In genomic region chr19:40682431-40682964, GRCh38 we compare ENCODE assay signal across 21 cellular contexts. TPM values are rescaled to one million over a fixed set of nuclear protein-coding genes. Genes with fewer than 3 reads are reported as not detected.
DNase-seq lines count a peak whose midpoint lies in the region; ATAC-seq, FAIRE-seq and TF ChIP-seq lines count a peak whose summit lies in the region.
"Had no signal": no experiment of that assay in that cellular context is flagged by ENCODE, and none has a peak within 500 bp of the region (broad histone marks: within the 10 kb centered on the region; RNA-seq: fewer than 3 reads in every experiment).

No MANE protein-coding gene starts in this region.

- POLR2A ChIA-PET in HEK293 (lab: Yijun Ruan, JAX), result interaction anchor here (0.5 kb wide), 1 partner anchor 335 kb away, joined by 4 read pairs; no protein-coding TSS in a partner anchor

- in situ Hi-C loops in SK-MEL-5 (cut with HindIII; ENCODE audit: low pct_unique_long_range_greater_than_20kb, low sequenced_read_pairs), result no loop called here

- peaks cover 56 to 65% of the 10 kb centered on the region in 2 experiments for H3K36me3 ChIP-seq in HEK293 (ENCODE audit: control insufficient read depth in 2 of 2, insufficient read depth in 1 of 2, low read length in 2 of 2)

- ATAC-seq in SK-N-SH treated with all-trans-retinoic acid at 6 μM for 48 hours, result no peak
- ATAC-seq: A549, HepG2 had no signal

- no peaks in the 10 kb centered on the region for H3K4me1 ChIP-seq in HEK293 (ENCODE audit: control insufficient read depth, insufficient read depth, low read length)
- H3K4me1 ChIP-seq: BE2C had no signal

- TF ChIP-seq CTCF in HEK293 (tag by site-specific recombination; IDR thresholded peaks at IDR 0.05), result no peak

- no peaks in the 10 kb centered on the region for H3K9me3 ChIP-seq in HEK293 (ENCODE audit: control insufficient read depth, insufficient read depth, low read depth, low read length)
- H3K9me3 ChIP-seq: A549, BE2C had no signal

- TF ChIP-seq POLR2A in GM12892 (IDR thresholded peaks at IDR 0.05; ENCODE audit: low read depth, low read length), result no peak

- H3K4me3 ChIP-seq in HEK293 (ENCODE audit: low read depth, low read length), result no peak overlapping the region
- H3K4me3 ChIP-seq: A549 had no signal

- peak; percentile 53 for DNase-seq in SK-MEL-5 (ENCODE audit: low read depth, low spot score)
- DNase-seq in frontal cortex (ENCODE audit: low spot score in 2 of 2), result peak; percentile 33 to 54
- no peak for DNase-seq in GM12892 (ENCODE audit: insufficient read length)
- no peak for DNase-seq in OCI-M2 (lab: John Stamatoyannopoulos, UW; ENCODE audit: unreplicated experiment)
- DNase-seq in HuH-7 (ENCODE audit: low spot score), result no peak
- DNase-seq: BE2C; CD4-positive, alpha-beta memory T cell; DMS153; DMS79 treated with DMSO at 0.1 percent for 48 hours; EL; HCEC 1CT had no signal

- CTCF ChIA-PET in HEK293 (lab: Yijun Ruan, JAX), result interaction anchor here (1.3 kb wide), 1 partner anchor 19 kb away, joined by 3 read pairs; no protein-coding TSS in a partner anchor

- H3K27ac ChIP-seq in HEK293 (ENCODE audit: extremely low read depth, low read depth, low read length), result no peak overlapping the region
- H3K27ac ChIP-seq: A549, C4-2B had no signal

- FAIRE-seq in frontal cortex (lab: Jason Lieb, UNC), result no peak
- no peak for FAIRE-seq in GM12892 (lab: Jason Lieb, UNC)
- FAIRE-seq: D721Med, G401.6, GM19239, H1, HepG2, HTR-8/SVneo had no signal

TF ChIP-seq in HEK293, 187 proteins besides CTCF, POLR2A, EP300 and RAD21:
- TF ChIP-seq ZFHX2 (tag by site-specific recombination; conservative IDR thresholded peaks at IDR 0.05) (0 out of 2 replicates have a peak, but pooled peaks have one; percentile 29), EGR2 (tag by site-specific recombination; IDR thresholded peaks at IDR 0.05; ENCODE audit: low read depth) (peak; percentile 69), ZBTB17 (tag by site-specific recombination; IDR thresholded peaks at IDR 0.05) (no peak)

TF ChIP-seq in SK-N-SH treated with all-trans-retinoic acid at 6 μM for 48 hours, 23 proteins besides CTCF, POLR2A, EP300 and RAD21:
- TF ChIP-seq PPARA (CRISPR knock-in tag; IDR thresholded peaks at IDR 0.05; ENCODE audit: borderline replicate concordance), result no peak
- no peak for TF ChIP-seq TOX (CRISPR knock-in tag; IDR thresholded peaks at IDR 0.05; ENCODE audit: borderline replicate concordance)
- no peak for TF ChIP-seq ZNF8 (CRISPR knock-in tag; IDR thresholded peaks at IDR 0.05)

RNA-seq across cellular contexts. Expression of gene NUMBL, which starts 8.0 kb away (rescaled TPM):
- 6.3 and 7.5 TPM in 2 replicates for total RNA-seq in SK-MEL-5 (2014; rRNA removed; shearing (Covaris generic))
- polyA plus RNA-seq in SK-MEL-5 (2015; cell fraction: cytosol; rRNA removed), result 29.1 and 32.5 TPM in 2 replicates
- 30.0 and 36.5 TPM in 2 replicates for polyA plus RNA-seq in SK-MEL-5 (2015; cell fraction: nucleus; rRNA removed)
- 16.7 TPM for total RNA-seq in frontal cortex
- 1.7 TPM for polyA plus RNA-seq in GM12892 (2012; ENCODE audit: missing spikeins)

RNA-seq across cellular contexts. Expression of gene COQ8B, which starts 34.2 kb away (rescaled TPM):
- 13.5 and 16.1 TPM in 2 replicates for total RNA-seq in SK-MEL-5 (2014; rRNA removed; shearing (Covaris generic))
- polyA plus RNA-seq in SK-MEL-5 (2015; cell fraction: cytosol; rRNA removed), result 28.2 and 50.5 TPM in 2 replicates
- polyA plus RNA-seq in SK-MEL-5 (2015; cell fraction: nucleus; rRNA removed), result 68.8 and 83.3 TPM in 2 replicates
- 24.5 TPM for total RNA-seq in frontal cortex
- polyA plus RNA-seq in GM12892 (2012; ENCODE audit: missing spikeins), result 11.3 TPM

RNA-seq across cellular contexts. Expression of gene ITPKC, which starts 34.4 kb away (rescaled TPM):
- total RNA-seq in SK-MEL-5 (2014; rRNA removed; shearing (Covaris generic)), result 3.8 and 4.6 TPM in 2 replicates
- 10.7 and 12.0 TPM in 2 replicates for polyA plus RNA-seq in SK-MEL-5 (2015; cell fraction: cytosol; rRNA removed)
- 11.0 and 11.4 TPM in 2 replicates for polyA plus RNA-seq in SK-MEL-5 (2015; cell fraction: nucleus; rRNA removed)
- 5.7 TPM for total RNA-seq in frontal cortex
- 3.3 TPM for polyA plus RNA-seq in GM12892 (2012; ENCODE audit: missing spikeins)

Comparison
In these comparisons a context has a peak if more than half of its experiments do, and no peak if none do; other contexts are left out.
1. DNase-seq: peak in SK-MEL-5 (single experiment) and frontal cortex (2 of 2); none in GM12892 (single experiment), OCI-M2 (single experiment) and HuH-7 (single experiment).